28 cellular contexts compared by ENCODE assay signal in genomic region chr7:107697246-107698044, GRCh38. TPM values are rescaled to one million over a fixed set of nuclear protein-coding genes. Genes with fewer than 3 reads are reported as not detected.
DNase-seq lines count a peak whose midpoint lies in the region; ATAC-seq and FAIRE-seq lines count a peak whose summit lies in the region.
"Had no signal": no experiment of that assay in that cellular context is flagged by ENCODE, and none has a peak within 500 bp of the region (broad histone marks: within the 10 kb centered on the region; RNA-seq: fewer than 3 reads in every experiment).

No MANE protein-coding gene starts in this region.

- 75 to 84% (median 80%) methylated on average over 7 of the region's 7 CpGs for WGBS in small intestine, 3 donors

- peak; percentile 6 for DNase-seq in COR-L47 (lab: John Stamatoyannopoulos, UW)
- DNase-seq in NCI-H2171 (lab: John Stamatoyannopoulos, UW): peak; percentile 67
- DNase-seq in myocyte (ENCODE audit: low read depth): peak; percentile 38
- DNase-seq in small intestine: no peak
- no peak for DNase-seq in NCI-H2227 (lab: John Stamatoyannopoulos, UW; ENCODE audit: unreplicated experiment)
- DNase-seq: activated CD4-positive, CD25-positive, alpha-beta regulatory T cell; activated CD8-positive, alpha-beta T cell treated with anti-CD3 and anti-CD28 coated beads, Interleukin-2, amount 10 ng/mL, durations not matched to agents 7 days and 5 days; activated naive CD4-positive, alpha-beta T cell treated with anti-CD3 and anti-CD28 coated beads for 36 hours; activated T-cell treated with anti-CD3 and anti-CD28 coated beads, Interleukin-2, amount 50 U/mL, for 24 hours; H7; kidney; mesenchymal stem cell; NCI-H1930; NCI-H774; PC-9; stimulated activated CD4-positive, alpha-beta T cell treated with anti-CD3 and anti-CD28 coated beads, Interleukin-4, amount 100 ng/mL, for 1 hour had no signal

- no peak for FAIRE-seq in small intestine (lab: Jason Lieb, UNC)
- FAIRE-seq: A549, G401.6, HepG2, kidney, urothelium cell line had no signal

- ATAC-seq in GM19324 (IDR thresholded peaks at IDR 0.05; ENCODE audit: low FRiP score, unreplicated experiment) (no peak), HG03354 (IDR thresholded peaks at IDR 0.05; ENCODE audit: poor library complexity, severe bottlenecking, unreplicated experiment) (no peak)
- ATAC-seq: A549; activated CD8-positive, alpha-beta T cell treated with anti-CD3 and anti-CD28 coated beads, Interleukin-2, amount 10 ng/mL, durations not matched to agents 7 days and 5 days; HepG2; natural killer cell treated with Interleukin-12 subunit alpha and Interleukin-12 subunit beta and Interleukin-15 and Interleukin-18, amount 100 ng/mL, for 72 hours had no signal

- no peaks in the 10 kb centered on the region for H3K4me1 ChIP-seq in small intestine (ENCODE audit: control insufficient read depth in 2 of 2, insufficient read depth in 1 of 2, low read depth in 1 of 2, low read length in 1 of 2)
- H3K4me1 ChIP-seq: A549, BLaER1 had no signal

- peaks cover 0 to 3% of the 10 kb centered on the region in 2 donors for H3K27me3 ChIP-seq in small intestine (ENCODE audit: control insufficient read depth in 2 of 2, insufficient read depth in 2 of 2, low read length in 2 of 2)
- H3K27me3 ChIP-seq: ascending aorta, BLaER1, SJCRH30 had no signal

- no peak overlapping the region for H3K4me3 ChIP-seq in small intestine (ENCODE audit: low read depth in 1 of 2, low read length in 2 of 2)
- H3K4me3 ChIP-seq: A549, ascending aorta, BLaER1, PC-9, SJCRH30, smooth muscle cell had no signal

- no peaks in the 10 kb centered on the region for H3K9me3 ChIP-seq in small intestine (ENCODE audit: control insufficient read depth, low read depth)
- H3K9me3 ChIP-seq: A549, ascending aorta, BLaER1, SJCRH30 had no signal

- peak overlapping the region; percentile 49 for H3K27ac ChIP-seq in angular gyrus (ENCODE audit: low read depth, low read length)
- no peak overlapping the region for H3K27ac ChIP-seq in small intestine (ENCODE audit: low read depth in 1 of 2, low read length in 1 of 2)
- H3K27ac ChIP-seq: A549, ascending aorta, BLaER1, PC-9, SJCRH30 had no signal

- H3K36me3 ChIP-seq in small intestine (ENCODE audit: control insufficient read depth in 2 of 2, insufficient read depth in 2 of 2, low read length in 2 of 2): no peaks in the 10 kb centered on the region
- H3K36me3 ChIP-seq: ascending aorta, BLaER1, SJCRH30 had no signal

RNA-seq across cellular contexts. Expression of gene SLC26A4, which starts 36.8 kb away (rescaled TPM):
- 3.1 and 7.3 TPM in 2 replicates for total RNA-seq in myocyte
- polyA plus RNA-seq in myocyte (2012): 0.37 TPM
- under 1 TPM in 1 of 3 donors, not detected in 2; 0.18 TPM for polyA plus RNA-seq in small intestine
- total RNA-seq: H7 had no signal

RNA-seq across cellular contexts. Expression of gene CBLL1, which starts 46.5 kb away (rescaled TPM):
- total RNA-seq in myocyte: 43.5 and 45.8 TPM in 2 replicates
- polyA plus RNA-seq in myocyte (2012): 19.4 TPM
- polyA plus RNA-seq in small intestine: 1 to 10 TPM; 6.2 to 9.8 (median 6.9) TPM

Comparison
In these comparisons a context has a peak if more than half of its experiments do, and no peak if none do; other contexts are left out.
1. DNase-seq: peak in COR-L47 (single experiment), NCI-H2171 (single experiment) and myocyte (single experiment); none in small intestine (single experiment) and NCI-H2227 (single experiment).